In genomic region chr2:165016772-165017411, GRCh38 we compare ENCODE assay signal across 8 cellular contexts.
DNase-seq lines count a peak whose midpoint lies in the region; ATAC-seq lines count a peak whose summit lies in the region.

No MANE protein-coding gene starts in this region.

- H3K4me2 ChIP-seq in BLaER1 treated with 17β-estradiol and CSF1 and Interleukin-3, amounts not matched to agents 10 nM and 100 nM: peak overlapping the region in 10 of 11 experiments; percentile 8 to 50 (median 27); a peak in 15 of 22 replicates

- DNase-seq in NCI-H2081 (lab: John Stamatoyannopoulos, UW) (peak; percentile 81 to 91), amniotic epithelial cell (ENCODE audit: low read depth) (peak; percentile 61), hippocampal formation (lab: John Stamatoyannopoulos, UW) (peak; percentile 26 to 75), superior temporal gyrus (ENCODE audit: extremely low spot score) (peak; percentile 82)
- no peak for DNase-seq in T-helper 2 cell treated with Interferon-gamma antibody and Interleukin-4, amounts not matched to agents 5 μg/mL and 100 μg/mL, for 36 hours (ENCODE audit: low spot score)

- no peaks in the 10 kb centered on the region; a peak in 1 of 22 replicates for H4K20me1 ChIP-seq in BLaER1 treated with 17β-estradiol and CSF1 and Interleukin-3, amounts not matched to agents 10 nM and 100 nM

- no peaks in the 10 kb centered on the region for H3K9me3 ChIP-seq in BLaER1 treated with 17β-estradiol and CSF1 and Interleukin-3, amounts not matched to agents 10 nM and 100 nM (replicated peaks in 1 of 11)

- no peak overlapping the region for H3K4me3 Mint-ChIP-seq in T-helper 2 cell treated with Interferon-gamma antibody and Interleukin-4, amounts not matched to agents 5 μg/mL and 100 μg/mL, for 36 hours

- peaks cover 0 to 28% (median 8%) of the 10 kb centered on the region in 10 experiments; a peak in 16 of 20 replicates for H3K4me1 ChIP-seq in BLaER1 treated with 17β-estradiol and CSF1 and Interleukin-3, amounts not matched to agents 10 nM and 100 nM

- H3K36me3 ChIP-seq in BLaER1 treated with 17β-estradiol and CSF1 and Interleukin-3, amounts not matched to agents 10 nM and 100 nM: no peaks in the 10 kb centered on the region

- no peaks in the 10 kb centered on the region for H3K4me1 Mint-ChIP-seq in T-helper 2 cell treated with Interferon-gamma antibody and Interleukin-4, amounts not matched to agents 5 μg/mL and 100 μg/mL, for 36 hours (ENCODE audit: low read depth)

- H3K9ac ChIP-seq in BLaER1 treated with 17β-estradiol and CSF1 and Interleukin-3, amounts not matched to agents 10 nM and 100 nM: no peak overlapping the region

- no peaks in the 10 kb centered on the region for H3K9me3 Mint-ChIP-seq in T-helper 2 cell treated with Interferon-gamma antibody and Interleukin-4, amounts not matched to agents 5 μg/mL and 100 μg/mL, for 36 hours

- no peak overlapping the region for H3K4me3 ChIP-seq in BLaER1 treated with 17β-estradiol and CSF1 and Interleukin-3, amounts not matched to agents 10 nM and 100 nM

- no peak overlapping the region for H3K27ac Mint-ChIP-seq in T-helper 2 cell treated with Interferon-gamma antibody and Interleukin-4, amounts not matched to agents 5 μg/mL and 100 μg/mL, for 36 hours

- no peaks in the 10 kb centered on the region for H3K27me3 ChIP-seq in BLaER1 treated with 17β-estradiol and CSF1 and Interleukin-3, amounts not matched to agents 10 nM and 100 nM

- H3K27me3 Mint-ChIP-seq in T-helper 2 cell treated with Interferon-gamma antibody and Interleukin-4, amounts not matched to agents 5 μg/mL and 100 μg/mL, for 36 hours (ENCODE audit: low read depth): no peaks in the 10 kb centered on the region

- peak; percentile 62 for ATAC-seq in GM18511 (IDR thresholded peaks at IDR 0.05; ENCODE audit: unreplicated experiment)
- ATAC-seq in HG02981 (IDR thresholded peaks at IDR 0.05; ENCODE audit: unreplicated experiment): peak; percentile 60

- no peaks in the 10 kb centered on the region for H3K36me3 Mint-ChIP-seq in T-helper 2 cell treated with Interferon-gamma antibody and Interleukin-4, amounts not matched to agents 5 μg/mL and 100 μg/mL, for 36 hours (ENCODE audit: low read depth)

- no peak overlapping the region for H3K27ac ChIP-seq in BLaER1 treated with 17β-estradiol and CSF1 and Interleukin-3, amounts not matched to agents 10 nM and 100 nM
